In genomic region chr17:49512296-49513043, GRCh38 we compare ENCODE assay signal across 31 cellular contexts. TPM values are rescaled to one million over a fixed set of nuclear protein-coding genes. Genes with fewer than 3 reads are reported as not detected.
DNase-seq lines count a peak whose midpoint lies in the region; ATAC-seq, FAIRE-seq and TF ChIP-seq lines count a peak whose summit lies in the region.
"Had no signal": no experiment of that assay in that cellular context is flagged by ENCODE, and none has a peak within 500 bp of the region (broad histone marks: within the 10 kb centered on the region; RNA-seq: fewer than 3 reads in every experiment).

No MANE protein-coding gene starts in this region.

- H4K8ac ChIP-seq in H1 (ENCODE audit: extremely low read depth, insufficient read depth, low read length) = no peak overlapping the region

- H3K4ac ChIP-seq in H1 (replicated peaks; ENCODE audit: insufficient read length, low read depth, low read length) = no peak overlapping the region

- no peak overlapping the region for H2BK120ac ChIP-seq in H1 (replicated peaks; ENCODE audit: low read depth, low read length)

- H2AK5ac ChIP-seq in H1 (ENCODE audit: low read depth, low read length) = no peak overlapping the region

- H2BK12ac ChIP-seq in H1 (ENCODE audit: low read depth, low read length) = no peak overlapping the region

- H2BK20ac ChIP-seq in H1 (ENCODE audit: low read length) = no peak overlapping the region

- no peak overlapping the region for H4K5ac ChIP-seq in H1 (ENCODE audit: insufficient read length, low read depth, low read length)

- no peak overlapping the region for H3K18ac ChIP-seq in H1 (ENCODE audit: extremely low read depth, low read length)

- H3K14ac ChIP-seq in H1 (ENCODE audit: insufficient read length) = no peak overlapping the region

- no peak overlapping the region for H4K91ac ChIP-seq in H1 (replicated peaks; ENCODE audit: insufficient read length, low read length)

- CTCF ChIA-PET in H1 (lab: Charles Lee; ENCODE audit: partially characterized antibody) = interaction anchor here (0.7 to 15.4 kb wide), 14 partner anchors 11 to 209 kb away, joined by 3 to 210 read pairs (median 11); partner anchors contain the start of gene NGFR

- WGBS in H1 (ENCODE audit: extremely low coverage in 1 of 2, insufficient coverage in 1 of 2, insufficient read length in 1 of 2, insufficient replicate concordance in 2 of 2, low coverage in 1 of 2, low lambda C conversion rate in 2 of 2, missing lambda C conversion rate in 1 of 2), 2 experiments = 80% methylated on average over 9 of the region's 26 CpGs; no CpG with 5 or more reads in 1 of the 2 experiments

- H3K23ac ChIP-seq in H1 (ENCODE audit: insufficient read length) = no peak overlapping the region

- no peak for TF ChIP-seq EP300 in H1 (IDR thresholded peaks at IDR 0.05; ENCODE audit: borderline replicate concordance in 1 of 2, low read depth in 2 of 2, low read length in 2 of 2)

- no peak overlapping the region; the same call in 1 of the 2 replicates for H2BK15ac ChIP-seq in H1 (ENCODE audit: low read length)

- H3K9me3 ChIP-seq in H1 (ENCODE audit: insufficient read depth in 2 of 2, low read depth in 1 of 2, low read length in 1 of 2) = no peaks in the 10 kb centered on the region
- H3K9me3 ChIP-seq: BLaER1 treated with 17β-estradiol and CSF1 and Interleukin-3, amounts not matched to agents 10 nM and 100 nM; esophagus muscularis mucosa; HAP-1; left ventricle myocardium inferior; MG63; SK-N-SH; transverse colon had no signal

- no peak overlapping the region for H3K9ac ChIP-seq in H1 (replicated peaks in 1 of 4; ENCODE audit: extremely low read depth in 1 of 4, low read depth in 3 of 4, low read length in 3 of 4)
- H3K9ac ChIP-seq: BLaER1 treated with 17β-estradiol and CSF1 and Interleukin-3, amounts not matched to agents 10 nM and 100 nM; SK-N-SH had no signal

- H3K27me3 Mint-ChIP-seq in natural killer cell treated with Interleukin-12 subunit alpha and Interleukin-12 subunit beta and Interleukin-15 and Interleukin-18, amount 100 ng/mL, for 72 hours = peaks cover 0 to 3% of the 10 kb centered on the region in 2 donors

- H2BK5ac ChIP-seq in H1 (ENCODE audit: low read depth, low read length) = no peak overlapping the region

- H3K4me1 ChIP-seq in H1 (replicated peaks in 1 of 4; ENCODE audit: control insufficient read depth in 3 of 4, insufficient read depth in 4 of 4, low read length in 3 of 4) = peaks cover 21 to 59% (median 37%) of the 10 kb centered on the region in 4 experiments

- TF ChIP-seq CTCF in H1 (IDR thresholded peaks at IDR 0.05; ENCODE audit: control extremely low read depth in 1 of 3, insufficient read depth in 1 of 3, low read depth in 1 of 3, low read length in 3 of 3) = peak; percentile 5 to 44 (median 22)

- peak; percentile 25 to 51; a peak in 3 of 4 replicates for TF ChIP-seq RAD21 in H1 (IDR thresholded peaks at IDR 0.05 in 1 of 2, conservative IDR thresholded peaks at IDR 0.05 in 1 of 2; ENCODE audit: low read depth in 2 of 2, low read length in 2 of 2)

- H3K36me3 Mint-ChIP-seq in natural killer cell treated with Interleukin-12 subunit alpha and Interleukin-12 subunit beta and Interleukin-15 and Interleukin-18, amount 100 ng/mL, for 72 hours = no peaks in the 10 kb centered on the region
- H3K36me3 Mint-ChIP-seq in activated naive CD4-positive, alpha-beta T cell treated with anti-CD3 and anti-CD28 coated beads, Interleukin-2, amount 50 U/mL, for 72 hours = no peaks in the 10 kb centered on the region
- H3K36me3 Mint-ChIP-seq: activated naive CD4-positive, alpha-beta T cell treated with anti-CD3 and anti-CD28 coated beads, Interleukin-2, amount 50 U/mL, for 24 hours; mesothelial cell of epicardium; naive B cell had no signal

- no peak overlapping the region for H3K4me3 ChIP-seq in H7 (ENCODE audit: insufficient read depth, low read depth, low read length)
- H3K4me3 ChIP-seq in H1 (ENCODE audit: extremely low read depth in 1 of 4, insufficient read depth in 2 of 4, low read depth in 3 of 4, low read length in 4 of 4) = no peak overlapping the region
- H3K4me3 ChIP-seq: BLaER1 treated with 17β-estradiol and CSF1 and Interleukin-3, amounts not matched to agents 10 nM and 100 nM; esophagus muscularis mucosa; HAP-1; left ventricle myocardium inferior; MG63; smooth muscle cell; transverse colon had no signal

- H4K20me1 ChIP-seq in H1 (replicated peaks in 1 of 2; ENCODE audit: control insufficient read depth in 1 of 2, insufficient read depth in 2 of 2, low read length in 2 of 2) = no peaks in the 10 kb centered on the region

- peaks cover under 1% of the 10 kb centered on the region; the same call in 1 of the 2 replicates for H3K27me3 ChIP-seq in H7 (ENCODE audit: control insufficient read depth, insufficient read depth, low read length)
- no peaks in the 10 kb centered on the region for H3K27me3 ChIP-seq in H1 (replicated peaks in 1 of 4; ENCODE audit: control insufficient read depth in 3 of 4, extremely low read depth in 1 of 4, insufficient read depth in 3 of 4, low read length in 3 of 4)
- H3K27me3 ChIP-seq: foreskin keratinocyte, MG63 had no signal

- H3K27ac Mint-ChIP-seq in natural killer cell treated with Interleukin-12 subunit alpha and Interleukin-12 subunit beta and Interleukin-15 and Interleukin-18, amount 100 ng/mL, for 72 hours = no peak overlapping the region
- H3K27ac Mint-ChIP-seq in activated naive CD4-positive, alpha-beta T cell treated with anti-CD3 and anti-CD28 coated beads, Interleukin-2, amount 50 U/mL, for 72 hours = no peak overlapping the region
- H3K27ac Mint-ChIP-seq: activated CD4-positive, alpha-beta memory T cell treated with anti-CD3 and anti-CD28 coated beads, Interleukin-2, amount 10 ng/mL, durations not matched to agents 7 days and 5 days; activated naive CD4-positive, alpha-beta T cell treated with anti-CD3 and anti-CD28 coated beads, Interleukin-2, amount 50 U/mL, for 24 hours; activated T-helper 17 cell treated with anti-CD3 and anti-CD28 coated beads, Interleukin-2, amount 50 U/mL, for 72 hours; immature natural killer cell; mesothelial cell of epicardium; naive B cell; T-helper 17 cell had no signal

- DNase-seq in COR-L47 (lab: John Stamatoyannopoulos, UW) (peak; percentile 10), H7 (peak; percentile 84), H1 (ENCODE audit: low read depth in 1 of 2, low spot score in 2 of 2) (no peak), Kasumi-1 (lab: John Stamatoyannopoulos, UW) (no peak), DMS 273 (lab: John Stamatoyannopoulos, UW; ENCODE audit: unreplicated experiment) (no peak)
- peak; percentile 38 for DNase-seq in natural killer cell treated with Interleukin-12 subunit alpha and Interleukin-12 subunit beta and Interleukin-15 and Interleukin-18, amount 100 ng/mL, for 72 hours (ENCODE audit: low spot score)
- DNase-seq in activated naive CD4-positive, alpha-beta T cell treated with anti-CD3 and anti-CD28 coated beads, Interleukin-2, amount 50 U/mL, for 72 hours (ENCODE audit: low spot score in 2 of 2) = no peak
- DNase-seq: activated CD4-positive, alpha-beta memory T cell treated with anti-CD3 and anti-CD28 coated beads, Interleukin-2, amount 10 ng/mL, durations not matched to agents 7 days and 5 days; activated CD4-positive, alpha-beta T cell treated with anti-CD3 and anti-CD28 coated beads for 1 hour; activated CD8-positive, alpha-beta memory T cell treated with anti-CD3 and anti-CD28 coated beads, Interleukin-2, amount 50 U/mL, for 48 hours; Calu3; foreskin keratinocyte; left ventricle myocardium inferior; MG63; naive B cell; NCI-H2081 treated with DMSO at 0.1 percent for 48 hours; stimulated activated CD4-positive, alpha-beta T cell treated with anti-CD3 and anti-CD28 coated beads, Interleukin-1b, Interleukin-23, amount 100 ng/mL, for 48 hours; stimulated activated CD8-positive, alpha-beta memory T cell treated with anti-CD3 and anti-CD28 coated beads, Interleukin-4, amount 100 ng/mL, for 48 hours; T-helper 17 cell; transverse colon had no signal

- H3K4me3 Mint-ChIP-seq in natural killer cell treated with Interleukin-12 subunit alpha and Interleukin-12 subunit beta and Interleukin-15 and Interleukin-18, amount 100 ng/mL, for 72 hours = no peak overlapping the region
- H3K4me3 Mint-ChIP-seq: activated CD4-positive, alpha-beta memory T cell treated with anti-CD3 and anti-CD28 coated beads, Interleukin-2, amount 10 ng/mL, durations not matched to agents 7 days and 5 days; activated naive CD4-positive, alpha-beta T cell treated with anti-CD3 and anti-CD28 coated beads, Interleukin-2, amount 50 U/mL, for 24 hours; activated T-helper 17 cell treated with anti-CD3 and anti-CD28 coated beads, Interleukin-2, amount 50 U/mL, for 72 hours; immature natural killer cell; mesothelial cell of epicardium; naive B cell; T-helper 17 cell had no signal

- no peaks in the 10 kb centered on the region for H3K79me1 ChIP-seq in H1 (ENCODE audit: low read depth, low read length)

- no peak for FAIRE-seq in H1 (lab: Jason Lieb, UNC)
- FAIRE-seq: GM12891 had no signal

- no peak overlapping the region for H2AFZ ChIP-seq in H1 (ENCODE audit: low read length)

- H3K56ac ChIP-seq in H1 (replicated peaks; ENCODE audit: insufficient read length, low read depth, low read length) = no peak overlapping the region

- TF ChIP-seq POLR2A in H1 (IDR thresholded peaks at IDR 0.05; ENCODE audit: control extremely low read depth in 1 of 2, low read depth in 2 of 2, low read length in 2 of 2) = no peak

- POLR2A ChIA-PET in H1 (lab: Charles Lee; ENCODE audit: partially characterized antibody) = interaction anchor here (0.7 to 1.1 kb wide), 2 partner anchors 15 to 32 kb away, joined by 3 read pairs; no protein-coding TSS in a partner anchor

- H3K36me3 ChIP-seq in H7 (replicated peaks; ENCODE audit: control insufficient read depth, insufficient read depth, low read length) = no peaks in the 10 kb centered on the region; the same call in 1 of the 2 replicates
- H3K36me3 ChIP-seq in H1 (ENCODE audit: control insufficient read depth in 2 of 4, insufficient read depth in 4 of 4, low read length in 3 of 4) = no peaks in the 10 kb centered on the region; a peak in 1 of 8 replicates
- H3K36me3 ChIP-seq: BLaER1 treated with 17β-estradiol and CSF1 and Interleukin-3, amounts not matched to agents 10 nM and 100 nM; HAP-1; left ventricle myocardium inferior; MG63; transverse colon had no signal

- H3K79me2 ChIP-seq in H1 (ENCODE audit: control insufficient read depth in 1 of 2, insufficient read depth in 2 of 2, low read length in 2 of 2) = no peaks in the 10 kb centered on the region

- H3K4me2 ChIP-seq in H1 (ENCODE audit: insufficient read depth in 1 of 2, low read depth in 2 of 2, low read length in 2 of 2) = no peak overlapping the region
- H3K4me2 ChIP-seq: SK-N-SH, smooth muscle cell had no signal

- peaks cover 5 to 6% of the 10 kb centered on the region in 2 donors for H3K4me1 Mint-ChIP-seq in natural killer cell treated with Interleukin-12 subunit alpha and Interleukin-12 subunit beta and Interleukin-15 and Interleukin-18, amount 100 ng/mL, for 72 hours (ENCODE audit: low read depth in 2 of 2)
- H3K4me1 Mint-ChIP-seq: activated naive CD4-positive, alpha-beta T cell treated with anti-CD3 and anti-CD28 coated beads, Interleukin-2, amount 50 U/mL, for 24 hours; activated T-helper 17 cell treated with anti-CD3 and anti-CD28 coated beads, Interleukin-2, amount 50 U/mL, for 72 hours; immature natural killer cell had no signal

- H3K23me2 ChIP-seq in H1 (ENCODE audit: low read depth, low read length) = peaks cover 2% of the 10 kb centered on the region; the same call in 1 of the 2 replicates

- ATAC-seq in natural killer cell treated with Interleukin-12 subunit alpha and Interleukin-12 subunit beta and Interleukin-15 and Interleukin-18, amount 100 ng/mL, for 72 hours = peak in 1 of 2 donors; percentile 18
- ATAC-seq in activated naive CD4-positive, alpha-beta T cell treated with anti-CD3 and anti-CD28 coated beads, Interleukin-2, amount 50 U/mL, for 72 hours = no peak
- ATAC-seq: activated T-helper 17 cell treated with anti-CD3 and anti-CD28 coated beads, Interleukin-2, amount 50 U/mL, for 72 hours; foreskin keratinocyte; T-helper 17 cell had no signal

- no peak overlapping the region for H3K27ac ChIP-seq in H1 (ENCODE audit: low read depth, low read length)
- H3K27ac ChIP-seq: BLaER1 treated with 17β-estradiol and CSF1 and Interleukin-3, amounts not matched to agents 10 nM and 100 nM; esophagus muscularis mucosa; foreskin keratinocyte; left ventricle myocardium inferior; transverse colon had no signal

- no peaks in the 10 kb centered on the region for H3K9me3 Mint-ChIP-seq in natural killer cell treated with Interleukin-12 subunit alpha and Interleukin-12 subunit beta and Interleukin-15 and Interleukin-18, amount 100 ng/mL, for 72 hours
- no peaks in the 10 kb centered on the region for H3K9me3 Mint-ChIP-seq in activated naive CD4-positive, alpha-beta T cell treated with anti-CD3 and anti-CD28 coated beads, Interleukin-2, amount 50 U/mL, for 72 hours
- H3K9me3 Mint-ChIP-seq: activated CD4-positive, alpha-beta memory T cell treated with anti-CD3 and anti-CD28 coated beads, Interleukin-2, amount 10 ng/mL, durations not matched to agents 7 days and 5 days; activated naive CD4-positive, alpha-beta T cell treated with anti-CD3 and anti-CD28 coated beads, Interleukin-2, amount 50 U/mL, for 24 hours; activated T-helper 17 cell treated with anti-CD3 and anti-CD28 coated beads, Interleukin-2, amount 50 U/mL, for 72 hours; immature natural killer cell; mesothelial cell of epicardium; naive B cell had no signal

RNA-seq across cellular contexts. Expression of gene NGFR, which starts 17.4 kb away (rescaled TPM):
- total RNA-seq in H7 (2014; rRNA removed; shearing (Covaris generic)) = 7.9 and 8.7 TPM in 2 replicates
- 8.1 TPM in 2 replicates for total RNA-seq in H1 (2021; fragmentation: NEBNext Ultra II Directional; extraction: Animal tissue kit (Norgen Biotek cat#: 25700))
- polyA plus RNA-seq in H1 (2011; rRNA removed) = 10.3 and 19.4 TPM in 2 replicates
- polyA plus RNA-seq in H1 (2011; cell fraction: cytosol; rRNA removed) = 13.8 TPM
- 13.1 TPM for polyA plus RNA-seq in H1 (2011; cell fraction: nucleus; rRNA removed)
- 5.7 to 12.2 TPM (median 10.3 TPM) in 4 replicates for polyA plus RNA-seq in H1 (2012, experiment 1 of 2)
- polyA plus RNA-seq in H1 (2012, experiment 2 of 2) = 8.0 TPM
- 13.1 TPM for polyA plus RNA-seq in H1 (2013, experiment 1 of 2)
- 13.5 TPM for polyA plus RNA-seq in H1 (2013, experiment 2 of 2)
- polyA minus RNA-seq in H1 (2011; rRNA and poly(A)+ RNA removed) = 4.4 and 5.9 TPM in 2 replicates
- 4.4 TPM for polyA minus RNA-seq in H1 (2011; cell fraction: cytosol; rRNA and poly(A)+ RNA removed)
- polyA minus RNA-seq in H1 (2011; cell fraction: nucleus; rRNA and poly(A)+ RNA removed) = 5.5 TPM
- total RNA-seq in natural killer cell treated with Interleukin-12 subunit alpha and Interleukin-12 subunit beta and Interleukin-15 and Interleukin-18, amount 100 ng/mL, for 72 hours = under 1 TPM in 1 of 2 donors, not detected in 1; 0.26 TPM
- total RNA-seq in activated naive CD4-positive, alpha-beta T cell treated with anti-CD3 and anti-CD28 coated beads, Interleukin-2, amount 50 U/mL, for 72 hours = not detected
- polyA plus RNA-seq: AG04450 had no signal

Comparison
In these comparisons a context has a peak if more than half of its experiments do, and no peak if none do; other contexts are left out.
1. DNase-seq: peak in COR-L47 (single experiment), H7 (single experiment) and natural killer cell treated with Interleukin-12 subunit alpha and Interleukin-12 subunit beta and Interleukin-15 and Interleukin-18, amount 100 ng/mL, for 72 hours (single experiment); none in H1 (0 of 2), activated naive CD4-positive, alpha-beta T cell treated with anti-CD3 and anti-CD28 coated beads, Interleukin-2, amount 50 U/mL, for 72 hours (0 of 2), Kasumi-1 (0 of 2) and DMS 273 (single experiment).